ENCODE assay signal across 23 cellular contexts in genomic region chr19:51568456-51568855, GRCh38. TPM values are rescaled to one million over a fixed set of nuclear protein-coding genes. Genes with fewer than 3 reads are reported as not detected.
A peak's percentile ranks its signal among the peaks of the same experiment; 100 is the strongest.
DNase-seq lines count a peak whose midpoint lies in the region; ATAC-seq, FAIRE-seq and TF ChIP-seq lines count a peak whose summit lies in the region.
"Had no signal": no experiment of that assay in that cellular context is flagged by ENCODE, and none has a peak within 500 bp of the region (broad histone marks: within the 10 kb centered on the region; RNA-seq: fewer than 3 reads in every experiment).

No MANE protein-coding gene starts in this region.

- no peak for TF ChIP-seq POLR2A in K562 (conservative IDR thresholded peaks at IDR 0.05)
- no peak for TF ChIP-seq POLR2A in vagina (IDR thresholded peaks at IDR 0.05)

- H3K4me1 ChIP-seq in K562 (replicated peaks in 1 of 2; ENCODE audit: control insufficient read depth in 2 of 2, insufficient read depth in 2 of 2, low read length in 2 of 2) = peaks cover 19 to 66% of the 10 kb centered on the region in 2 experiments
- peaks cover 19% of the 10 kb centered on the region for H3K4me1 ChIP-seq in vagina

- H3K9me3 ChIP-seq in K562 (replicated peaks; ENCODE audit: control insufficient read depth, insufficient read depth, low read depth, low read length) (no peaks in the 10 kb centered on the region), vagina (no peaks in the 10 kb centered on the region)

- H3K4me1 Mint-ChIP-seq in HFFc6 (ENCODE audit: low read depth) = peaks cover 54% of the 10 kb centered on the region

- peaks cover 10% of the 10 kb centered on the region for H3K27me3 Mint-ChIP-seq in HFFc6 (ENCODE audit: insufficient read depth)
- H3K27me3 Mint-ChIP-seq: B cell had no signal

- intact Hi-C loops in K562 (cut with micrococcal nuclease) = loop anchor here (5.0 kb wide), 1 partner anchor 96 kb away; no protein-coding TSS in a partner anchor
- intact Hi-C loops in vagina (cut with DNase I) = loop anchor here (10.0 kb wide), 1 partner anchor 116 kb away; no protein-coding TSS in a partner anchor

- no peak overlapping the region for H3K4me2 ChIP-seq in K562 (ENCODE audit: insufficient read depth, low read length)
- H3K4me2 ChIP-seq: BLaER1 treated with 17β-estradiol and CSF1 and Interleukin-3, amounts not matched to agents 10 nM and 100 nM had no signal

- in situ Hi-C loops in K562 (cut with MboI) = loop anchor here (10.0 kb wide), 1 partner anchor 94 kb away; the partner anchor contains the start of gene CEACAM18

- H3K36me3 ChIP-seq in K562 (ENCODE audit: control insufficient read depth, insufficient read depth, low read length) = peaks cover 10% of the 10 kb centered on the region; the same call in 2 of the 3 replicates
- H3K36me3 ChIP-seq in vagina = peaks cover 0 to 5% of the 10 kb centered on the region in 2 donors

- FAIRE-seq in K562 (lab: Jason Lieb, UNC) = no peak
- FAIRE-seq: G401.6, GM12891, H1, HepG2 had no signal

- peak overlapping the region; percentile 79; the same call in 1 of the 2 replicates for H2AFZ ChIP-seq in K562 (ENCODE audit: low read depth, low read length)

- H3K4me3 Mint-ChIP-seq in HFFc6 = no peak overlapping the region; the same call in 1 of the 2 replicates
- H3K4me3 Mint-ChIP-seq: B cell; CD8-positive, alpha-beta T cell; H9 had no signal

- no TSS peak for BruUV-seq in K562 (replicated peaks; lab: Mats Ljungman, UMichigan)

- H3K27ac ChIP-seq in K562 (ENCODE audit: extremely low read depth, low read depth, low read length) (peak overlapping the region; percentile 59; the same call in 2 of the 3 replicates), vagina (no peak overlapping the region)
- H3K27ac ChIP-seq: BLaER1 treated with 17β-estradiol and CSF1 and Interleukin-3, amounts not matched to agents 10 nM and 100 nM had no signal

- no peak for TF ChIP-seq EP300 in K562 (IDR thresholded peaks at IDR 0.05; ENCODE audit: low read length)

- POLR2A ChIA-PET in K562 (lab: Yijun Ruan, JAX) = interaction anchor here (0.7 kb wide), 1 partner anchor 22 kb away, joined by 3 read pairs; no protein-coding TSS in a partner anchor

- no peaks in the 10 kb centered on the region for H4K20me1 ChIP-seq in K562 (replicated peaks; ENCODE audit: control insufficient read depth, insufficient read depth, low read length)
- H4K20me1 ChIP-seq: BLaER1 treated with 17β-estradiol and CSF1 and Interleukin-3, amounts not matched to agents 10 nM and 100 nM had no signal

- H3K27ac Mint-ChIP-seq in HFFc6 = no peak overlapping the region
- H3K27ac Mint-ChIP-seq: B cell; CD8-positive, alpha-beta T cell; H9; IgD-negative memory B cell had no signal

- peak overlapping the region in 1 of 2 experiments; percentile 38; a peak in 1 of 4 replicates for H3K9ac ChIP-seq in K562 (ENCODE audit: insufficient read depth in 1 of 2, low read depth in 2 of 2, low read length in 2 of 2)
- H3K9ac ChIP-seq: BLaER1 treated with 17β-estradiol and CSF1 and Interleukin-3, amounts not matched to agents 10 nM and 100 nM had no signal

- no peaks in the 10 kb centered on the region for H3K27me3 ChIP-seq in K562 (ENCODE audit: control insufficient read depth in 2 of 2, insufficient read depth in 2 of 2, low read length in 2 of 2)
- H3K27me3 ChIP-seq in vagina = no peaks in the 10 kb centered on the region
- H3K27me3 ChIP-seq: BLaER1 treated with 17β-estradiol and CSF1 and Interleukin-3, amounts not matched to agents 10 nM and 100 nM had no signal

- no peak for TF ChIP-seq RAD21 in K562 (CRISPR knock-in tag; conservative IDR thresholded peaks at IDR 0.05 in 1 of 2, IDR thresholded peaks at IDR 0.05 in 1 of 2)

- 6% methylated on average over 1 of the region's 1 CpG for WGBS in K562 (ENCODE audit: insufficient coverage, low coverage, missing lambda C conversion rate)

- peaks cover 8% of the 10 kb centered on the region for H3K36me3 Mint-ChIP-seq in HFFc6 (ENCODE audit: low read depth)
- H3K36me3 Mint-ChIP-seq: IgD-negative memory B cell had no signal

- DNase-seq in EL (peak; percentile 41), HFFc6 (peak; percentile 32), RKO (ENCODE audit: low spot score) (peak; percentile 14), K562 (ENCODE audit: extremely low read depth in 1 of 4, low spot score in 3 of 4) (no peak), vagina (ENCODE audit: extremely low spot score in 2 of 2) (no peak)
- DNase-seq: 8988T; Calu3; CD8-positive, alpha-beta T cell; DMS79 treated with DMSO at 0.1 percent for 48 hours; H9; KG1 had no signal

- H3K4me3 ChIP-seq in K562 (no peak overlapping the region), vagina (no peak overlapping the region)
- H3K4me3 ChIP-seq: BLaER1 treated with 17β-estradiol and CSF1 and Interleukin-3, amounts not matched to agents 10 nM and 100 nM had no signal

- no peaks in the 10 kb centered on the region for H3K9me3 Mint-ChIP-seq in HFFc6
- H3K9me3 Mint-ChIP-seq: CD8-positive, alpha-beta T cell had no signal

- ATAC-seq in K562 = no peak
- ATAC-seq in HG03025 (IDR thresholded peaks at IDR 0.05; ENCODE audit: low FRiP score, unreplicated experiment) = no peak
- ATAC-seq in GM19324 (IDR thresholded peaks at IDR 0.05; ENCODE audit: low FRiP score, unreplicated experiment) = no peak
- ATAC-seq in HG03045 (IDR thresholded peaks at IDR 0.05; ENCODE audit: unreplicated experiment) = no peak
- ATAC-seq: CD8-positive, alpha-beta T cell; HepG2 had no signal

- CTCF ChIA-PET in K562 (lab: Yijun Ruan, JAX; ENCODE audit: low intra/inter-chr PET ratio) = interaction anchor here (0.7 kb wide), 1 partner anchor 96 kb away, joined by 4 read pairs; no protein-coding TSS in a partner anchor

- H3K79me2 ChIP-seq in K562 (ENCODE audit: control insufficient read depth, insufficient read depth, low read length) = peaks cover 25% of the 10 kb centered on the region

- no peaks in the 10 kb centered on the region for H3K9me1 ChIP-seq in K562 (ENCODE audit: control insufficient read depth, insufficient read depth, low read length)

- TF ChIP-seq CTCF in HFFc6 (IDR thresholded peaks at IDR 0.05) = no peak
- no peak for TF ChIP-seq CTCF in K562 (IDR thresholded peaks at IDR 0.05 in 2 of 3, conservative IDR thresholded peaks at IDR 0.05 in 1 of 3; ENCODE audit: insufficient read depth in 2 of 3, low read depth in 1 of 3, low read length in 3 of 3)
- TF ChIP-seq CTCF in vagina (IDR thresholded peaks at IDR 0.05) = no peak

RNA-seq across cellular contexts. Expression of gene ZNF175, which starts 2.6 kb away (rescaled TPM):
- total RNA-seq in HFFc6 (2021; fragmentation: NEBNext Ultra II Directional; extraction: Animal tissue kit (Norgen Biotek cat#: 25700)) = 10 to 100 TPM; 19.6 to 29.5 (median 21.6) TPM
- 53.3 and 97.8 TPM in 2 replicates for total RNA-seq in K562 (2011; cell fraction: chromatin; rRNA removed; ENCODE audit: low replicate concordance)
- total RNA-seq in K562 (2011; cell fraction: nucleolus; rRNA removed) = 31.9 and 40.5 TPM in 2 replicates
- 60.0 and 79.1 TPM in 2 replicates for total RNA-seq in K562 (2011; cell fraction: nucleoplasm; rRNA removed)
- total RNA-seq in K562 (2014; rRNA removed) = 5.8 and 6.6 TPM in 2 replicates
- 19.0 and 22.1 TPM in 2 replicates for total RNA-seq in K562 (2014; rRNA removed; fragmentation: Illumina TruSeq; extraction: Trizol)
- total RNA-seq in K562 (2015; rRNA removed; fragmentation: Illumina TruSeq; extraction: Trizol) = 13.9 and 14.0 TPM in 2 replicates
- 19.5 and 23.7 TPM in 2 replicates for total RNA-seq in K562 (2021)
- 37.1 and 37.9 TPM in 2 replicates for polyA plus RNA-seq in K562 (2011; rRNA removed)
- 5.6 and 11.8 TPM in 2 replicates for polyA plus RNA-seq in K562 (2011; cell fraction: cytosol; rRNA removed)
- polyA plus RNA-seq in K562 (2011; cell fraction: nucleus; rRNA removed) = 40.2 and 52.7 TPM in 2 replicates
- polyA plus RNA-seq in K562 (2012) = 23.6 and 33.7 TPM in 2 replicates
- 17.5 and 21.4 TPM in 2 replicates for polyA plus RNA-seq in K562 (2014; fragmentation: Illumina TruSeq; extraction: Trizol)
- 1 to 10 TPM; 3.7 to 4.4 TPM for polyA plus RNA-seq in K562 (2014; fragmentation: Nextera tagmentation; extraction: Ambion mirVana)
- 11.1 and 12.8 TPM in 2 replicates for polyA plus RNA-seq in K562 (2014; rRNA removed)
- polyA minus RNA-seq in K562 (2011; rRNA and poly(A)+ RNA removed) = 38.3 and 54.3 TPM in 2 replicates
- 13.5 and 26.7 TPM in 2 replicates for polyA minus RNA-seq in K562 (2011; cell fraction: cytosol; rRNA and poly(A)+ RNA removed)
- 19.4 and 42.9 TPM in 2 replicates for polyA minus RNA-seq in K562 (2011; cell fraction: nucleus; rRNA and poly(A)+ RNA removed)
- 8.1 TPM for total RNA-seq in vagina

RNA-seq across cellular contexts. Expression of gene SIGLEC6, which starts 37.0 kb away (rescaled TPM):
- not detected for total RNA-seq in HFFc6 (2021; fragmentation: NEBNext Ultra II Directional; extraction: Animal tissue kit (Norgen Biotek cat#: 25700))
- 0.67 TPM in 1 of 2 replicates, not detected in the other for total RNA-seq in K562 (2011; cell fraction: chromatin; rRNA removed; ENCODE audit: low replicate concordance)
- 0.26 and 0.67 TPM in 2 replicates for total RNA-seq in K562 (2011; cell fraction: nucleolus; rRNA removed)
- 0.46 and 0.51 TPM in 2 replicates for total RNA-seq in K562 (2011; cell fraction: nucleoplasm; rRNA removed)
- total RNA-seq in K562 (2014; rRNA removed) (1.00 and 1.0 TPM in 2 replicates), K562 (2014; rRNA removed; fragmentation: Illumina TruSeq; extraction: Trizol) (0.73 TPM in 2 replicates), K562 (2015; rRNA removed; fragmentation: Illumina TruSeq; extraction: Trizol) (17.5 and 21.9 TPM in 2 replicates), K562 (2021) (0.58 and 0.71 TPM in 2 replicates), vagina (1.2 TPM)
- polyA plus RNA-seq in K562 (2011; rRNA removed) (0.57 and 1.8 TPM in 2 replicates), K562 (2014; fragmentation: Illumina TruSeq; extraction: Trizol) (0.59 and 0.65 TPM in 2 replicates), K562 (2014; fragmentation: Nextera tagmentation; extraction: Ambion mirVana) (under 1 TPM; 0.03 to 0.13 TPM), K562 (2014; rRNA removed) (0.77 and 0.81 TPM in 2 replicates)
- 0.49 and 1.0 TPM in 2 replicates for polyA plus RNA-seq in K562 (2011; cell fraction: cytosol; rRNA removed)
- 1.4 and 2.2 TPM in 2 replicates for polyA plus RNA-seq in K562 (2011; cell fraction: nucleus; rRNA removed)
- polyA plus RNA-seq in K562 (2012) = 7.2 and 41.7 TPM in 2 replicates
- polyA minus RNA-seq in K562 (2011; rRNA and poly(A)+ RNA removed) = 0.81 and 1.6 TPM in 2 replicates
- not detected in 2 replicates for polyA minus RNA-seq in K562 (2011; cell fraction: cytosol; rRNA and poly(A)+ RNA removed)
- polyA minus RNA-seq in K562 (2011; cell fraction: nucleus; rRNA and poly(A)+ RNA removed) = 0.27 and 1.4 TPM in 2 replicates
- total RNA-seq: A673; Calu3; CD8-positive, alpha-beta T cell; H1; HepG2 had no signal
- polyA plus RNA-seq: AG04450, HepG2 had no signal

Comparison
In these comparisons a context has a peak if more than half of its experiments do, and no peak if none do; other contexts are left out.
1. DNase-seq: peak in EL (single experiment), HFFc6 (single experiment) and RKO (single experiment); none in K562 (0 of 4) and vagina (0 of 2).